In genomic region chr12:54349658-54350057, GRCh38 we compare ENCODE assay signal across 18 cellular contexts. TPM values are rescaled to one million over a fixed set of nuclear protein-coding genes. Genes with fewer than 3 reads are reported as not detected.
"Had no signal": no experiment of that assay in that cellular context is flagged by ENCODE, and none has a peak within 500 bp of the region (broad histone marks: within the 10 kb centered on the region; RNA-seq: fewer than 3 reads in every experiment).

No MANE protein-coding gene starts in this region.

- H3K27ac Mint-ChIP-seq: activated B cell treated with CpG ODN at 0.5 μM for 24 hours; activated CD4-positive, alpha-beta T cell treated with anti-CD3 and anti-CD28 coated beads, Interleukin-2, amount 10 ng/mL, durations not matched to agents 7 days and 5 days; effector memory CD8-positive, alpha-beta T cell; stimulated activated naive CD8-positive, alpha-beta T cell treated with anti-CD3 and anti-CD28 coated beads, Interleukin-15, Interleukin-2, amounts not matched to agents 100 ng/mL and 50 ng/mL, for 24 hours had no signal

- H3K4me3 Mint-ChIP-seq: activated B cell treated with CpG ODN at 0.5 μM for 24 hours; activated CD4-positive, alpha-beta T cell treated with anti-CD3 and anti-CD28 coated beads, Interleukin-2, amount 10 ng/mL, durations not matched to agents 7 days and 5 days; activated naive CD4-positive, alpha-beta T cell treated with anti-CD3 and anti-CD28 coated beads for 36 hours; activated T-helper 17 cell treated with anti-CD3 and anti-CD28 coated beads, Interleukin-2, amount 50 U/mL, for 72 hours; central memory CD8-positive, alpha-beta T cell; effector memory CD8-positive, alpha-beta T cell; stimulated activated naive CD8-positive, alpha-beta T cell treated with anti-CD3 and anti-CD28 coated beads, Interleukin-15, Interleukin-2, amounts not matched to agents 100 ng/mL and 50 ng/mL, for 24 hours had no signal

- H3K4me3 ChIP-seq: adrenal gland, mucosa of descending colon had no signal

- H3K27ac ChIP-seq: adrenal gland had no signal

- DNase-seq: activated B cell treated with CpG ODN at 0.5 μM for 24 hours; activated CD4-positive, alpha-beta T cell treated with anti-CD3 and anti-CD28 coated beads, Interleukin-2, amount 10 ng/mL, durations not matched to agents 7 days and 5 days; activated CD8-positive, alpha-beta memory T cell treated with anti-CD3 and anti-CD28 coated beads for 24 hours; activated naive CD4-positive, alpha-beta T cell treated with anti-CD3 and anti-CD28 coated beads for 36 hours; adrenal gland; cortex of kidney; effector memory CD8-positive, alpha-beta T cell; erythroblast; mucosa of descending colon; naive thymus-derived CD8-positive, alpha-beta T cell; stimulated activated CD4-positive, alpha-beta T cell treated with anti-CD3 and anti-CD28 coated beads, Interleukin-2, amount 100 ng/mL, for 48 hours; stimulated activated CD8-positive, alpha-beta memory T cell treated with anti-CD3 and anti-CD28 coated beads, Interleukin-4, amount 100 ng/mL, for 48 hours had no signal

- H3K27me3 ChIP-seq: adrenal gland had no signal

- H3K27me3 Mint-ChIP-seq: activated B cell treated with CpG ODN at 0.5 μM for 24 hours; activated CD4-positive, alpha-beta T cell treated with anti-CD3 and anti-CD28 coated beads, Interleukin-2, amount 10 ng/mL, durations not matched to agents 7 days and 5 days; activated T-helper 17 cell treated with anti-CD3 and anti-CD28 coated beads, Interleukin-2, amount 50 U/mL, for 72 hours; central memory CD8-positive, alpha-beta T cell; effector memory CD8-positive, alpha-beta T cell; naive thymus-derived CD8-positive, alpha-beta T cell; stimulated activated naive CD8-positive, alpha-beta T cell treated with anti-CD3 and anti-CD28 coated beads, Interleukin-15, Interleukin-2, amounts not matched to agents 100 ng/mL and 50 ng/mL, for 24 hours had no signal

- H3K9me3 Mint-ChIP-seq: activated B cell treated with CpG ODN at 0.5 μM for 24 hours; activated CD4-positive, alpha-beta T cell treated with anti-CD3 and anti-CD28 coated beads, Interleukin-2, amount 10 ng/mL, durations not matched to agents 7 days and 5 days; activated naive CD4-positive, alpha-beta T cell treated with anti-CD3 and anti-CD28 coated beads for 36 hours; activated T-helper 17 cell treated with anti-CD3 and anti-CD28 coated beads, Interleukin-2, amount 50 U/mL, for 72 hours; central memory CD8-positive, alpha-beta T cell; effector memory CD8-positive, alpha-beta T cell; naive thymus-derived CD8-positive, alpha-beta T cell; stimulated activated naive CD8-positive, alpha-beta T cell treated with anti-CD3 and anti-CD28 coated beads, Interleukin-15, Interleukin-2, amounts not matched to agents 100 ng/mL and 50 ng/mL, for 24 hours had no signal

- H3K9me3 ChIP-seq: adrenal gland, mucosa of descending colon had no signal

- ATAC-seq: activated T-helper 17 cell treated with anti-CD3 and anti-CD28 coated beads, Interleukin-2, amount 50 U/mL, for 72 hours; effector memory CD8-positive, alpha-beta T cell; mucosa of descending colon; naive thymus-derived CD8-positive, alpha-beta T cell had no signal

RNA-seq across cellular contexts. Expression of gene GPR84, which starts 14.6 kb away (rescaled TPM):
- total RNA-seq: activated B cell treated with CpG ODN at 0.5 μM for 24 hours; naive thymus-derived CD8-positive, alpha-beta T cell; temporal lobe had no signal
- polyA plus RNA-seq: naive thymus-derived CD8-positive, alpha-beta T cell had no signal

RNA-seq across cellular contexts. Expression of gene NFE2, which starts 48.8 kb away (rescaled TPM):
- total RNA-seq: activated B cell treated with CpG ODN at 0.5 μM for 24 hours; activated CD4-positive, alpha-beta T cell treated with anti-CD3 and anti-CD28 coated beads, Interleukin-2, amount 10 ng/mL, durations not matched to agents 7 days and 5 days; activated naive CD4-positive, alpha-beta T cell treated with anti-CD3 and anti-CD28 coated beads for 36 hours; activated T-helper 17 cell treated with anti-CD3 and anti-CD28 coated beads, Interleukin-2, amount 50 U/mL, for 72 hours; lung microvascular endothelial cell; naive thymus-derived CD8-positive, alpha-beta T cell; T-helper 1 cell treated with Interleukin-12 subunit alpha and Interleukin-12 subunit beta and Interleukin-4 antibody, amounts not matched to agents 30 ng/mL and 1 ng/mL, for 36 hours had no signal
